9 cellular contexts compared by ENCODE assay signal in genomic region chr14:73746540-73747385, GRCh38. TPM values are rescaled to one million over a fixed set of nuclear protein-coding genes. Genes with fewer than 3 reads are reported as not detected.
DNase-seq lines count a peak whose midpoint lies in the region; ATAC-seq and TF ChIP-seq lines count a peak whose summit lies in the region.
"Had no signal": no experiment of that assay in that cellular context is flagged by ENCODE, and none has a peak within 500 bp of the region (broad histone marks: within the 10 kb centered on the region; RNA-seq: fewer than 3 reads in every experiment).

No MANE protein-coding gene starts in this region.

- H3K36me3 ChIP-seq in ascending aorta: no peaks in the 10 kb centered on the region
- H3K36me3 ChIP-seq in kidney epithelial cell (ENCODE audit: control insufficient read depth, insufficient read depth, low read length): no peaks in the 10 kb centered on the region

- peak overlapping the region; percentile 52 to 98 for H3K27ac ChIP-seq in ascending aorta

- peaks cover 99% of the 10 kb centered on the region for H3K4me1 Mint-ChIP-seq in activated T-cell treated with anti-CD3 and anti-CD28 coated beads, Interleukin-2, amount 50 U/mL, for 72 hours (ENCODE audit: low read depth)
- H3K4me1 Mint-ChIP-seq in type B pancreatic cell (ENCODE audit: unreplicated experiment): peaks cover 77% of the 10 kb centered on the region

- H3K27me3 ChIP-seq in ascending aorta (no peaks in the 10 kb centered on the region), kidney epithelial cell (ENCODE audit: control insufficient read depth, insufficient read depth, low read length) (no peaks in the 10 kb centered on the region)

- peak overlapping the region; percentile 13 to 22 for H3K4me3 Mint-ChIP-seq in activated T-cell treated with anti-CD3 and anti-CD28 coated beads, Interleukin-2, amount 50 U/mL, for 72 hours
- H3K4me3 Mint-ChIP-seq in type B pancreatic cell: peak overlapping the region; percentile 60

- no peak overlapping the region for H3K4me3 ChIP-seq in ascending aorta
- no peak overlapping the region for H3K4me3 ChIP-seq in kidney epithelial cell (ENCODE audit: low read depth, low read length)

- peaks cover 0 to 5% of the 10 kb centered on the region in 2 donors for H3K36me3 Mint-ChIP-seq in activated T-cell treated with anti-CD3 and anti-CD28 coated beads, Interleukin-2, amount 50 U/mL, for 72 hours (ENCODE audit: insufficient read depth in 2 of 2)
- no peaks in the 10 kb centered on the region for H3K36me3 Mint-ChIP-seq in type B pancreatic cell

- H3K27ac Mint-ChIP-seq in activated T-cell treated with anti-CD3 and anti-CD28 coated beads, Interleukin-2, amount 50 U/mL, for 72 hours: peak overlapping the region; percentile 13
- peak overlapping the region; percentile 84 for H3K27ac Mint-ChIP-seq in type B pancreatic cell

- ATAC-seq in activated T-cell treated with anti-CD3 and anti-CD28 coated beads, Interleukin-2, amount 50 U/mL, for 72 hours (replicated peaks in 1 of 2): no peak

- no peak for DNase-seq in activated T-cell treated with anti-CD3 and anti-CD28 coated beads, Interleukin-2, amount 50 U/mL, for 72 hours
- DNase-seq in activated T-cell treated with anti-CD3 and anti-CD28 coated beads, Interleukin-2, amount 50 U/mL, for 1 hour: no peak
- no peak for DNase-seq in ascending aorta (ENCODE audit: low spot score in 2 of 2)
- DNase-seq in kidney epithelial cell (ENCODE audit: low read depth): no peak
- DNase-seq in type B pancreatic cell (ENCODE audit: extremely low spot score, unreplicated experiment): no peak
- DNase-seq in KG1 (lab: John Stamatoyannopoulos, UW): no peak
- DNase-seq in NCI-H510A (lab: John Stamatoyannopoulos, UW): no peak
- no peak for DNase-seq in NK-92 treated with Interleukin-12 subunit alpha and Interleukin-12 subunit beta, amount 100 ng/mL, for 24 hours (lab: John Stamatoyannopoulos, UW)
- DNase-seq: COR-L47 had no signal

- no peaks in the 10 kb centered on the region for H3K9me3 Mint-ChIP-seq in activated T-cell treated with anti-CD3 and anti-CD28 coated beads, Interleukin-2, amount 50 U/mL, for 72 hours
- no peaks in the 10 kb centered on the region for H3K9me3 Mint-ChIP-seq in type B pancreatic cell

- intact Hi-C loops in ascending aorta (cut with DNase I): no loop called here

- H3K9me3 ChIP-seq in ascending aorta: no peaks in the 10 kb centered on the region

- peaks cover 62 to 98% of the 10 kb centered on the region in 2 donors for H3K4me1 ChIP-seq in ascending aorta

- no peaks in the 10 kb centered on the region for H3K27me3 Mint-ChIP-seq in activated T-cell treated with anti-CD3 and anti-CD28 coated beads, Interleukin-2, amount 50 U/mL, for 72 hours (ENCODE audit: low read depth)
- H3K27me3 Mint-ChIP-seq in type B pancreatic cell: no peaks in the 10 kb centered on the region

- TF ChIP-seq CTCF in ascending aorta (IDR thresholded peaks at IDR 0.05) (peak in 1 of 3 experiments; percentile 18), kidney epithelial cell (IDR thresholded peaks at IDR 0.05; ENCODE audit: insufficient read depth, low read length, poor library complexity, severe bottlenecking) (peak; percentile 29), type B pancreatic cell (conservative IDR thresholded peaks at IDR 0.05) (peak; percentile 29)

RNA-seq across cellular contexts. Expression of gene PNMA1, which starts 32.6 kb away (rescaled TPM):
- total RNA-seq in activated T-cell treated with anti-CD3 and anti-CD28 coated beads, Interleukin-2, amount 50 U/mL, for 72 hours: 10 to 100 TPM; 38.1 to 47.5 TPM
- total RNA-seq in ascending aorta (30.2 TPM), kidney epithelial cell (31.0 and 31.8 TPM in 2 replicates), type B pancreatic cell (ENCODE audit: low replicate concordance) (35.5 and 64.8 TPM in 2 replicates)
